13 cellular contexts compared by ENCODE assay signal in genomic region chr5:157107508-157107907, GRCh38. TPM values are rescaled to one million over a fixed set of nuclear protein-coding genes. Genes with fewer than 3 reads are reported as not detected.
DNase-seq lines count a peak whose midpoint lies in the region; ATAC-seq, FAIRE-seq and TF ChIP-seq lines count a peak whose summit lies in the region.
"Had no signal": no experiment of that assay in that cellular context is flagged by ENCODE, and none has a peak within 500 bp of the region (broad histone marks: within the 10 kb centered on the region; RNA-seq: fewer than 3 reads in every experiment).

No MANE protein-coding gene starts in this region.

- no peaks in the 10 kb centered on the region for H3K9me3 ChIP-seq in right lobe of liver
- no peaks in the 10 kb centered on the region for H3K9me3 ChIP-seq in HepG2 (ENCODE audit: low read length)
- H3K9me3 ChIP-seq in mononuclear cell (ENCODE audit: low read depth, low read length): no peaks in the 10 kb centered on the region
- H3K9me3 ChIP-seq in PC-9 (ENCODE audit: insufficient read depth, low read depth): no peaks in the 10 kb centered on the region
- H3K9me3 ChIP-seq in BE2C: no peaks in the 10 kb centered on the region

- H3K36me3 ChIP-seq in right lobe of liver (no peaks in the 10 kb centered on the region), HepG2 (replicated peaks in 1 of 2; ENCODE audit: control insufficient read depth in 1 of 2, insufficient read depth in 2 of 2, low read length in 2 of 2) (no peaks in the 10 kb centered on the region), PC-9 (ENCODE audit: low read depth) (no peaks in the 10 kb centered on the region), BE2C (no peaks in the 10 kb centered on the region)

- no peak for TF ChIP-seq CTCF in right lobe of liver (IDR thresholded peaks at IDR 0.05)
- no peak for TF ChIP-seq CTCF in HepG2 (CRISPR knock-in tag; IDR thresholded peaks at IDR 0.05)
- TF ChIP-seq CTCF in PC-9 (conservative IDR thresholded peaks at IDR 0.05): no peak
- no peak for TF ChIP-seq CTCF in BE2C (IDR thresholded peaks at IDR 0.05; ENCODE audit: low read depth, low read length)

- no peak overlapping the region for H3K9ac ChIP-seq in HepG2 (ENCODE audit: insufficient read depth, low read depth, low read length)

- H3K4me3 Mint-ChIP-seq in activated T-helper 17 cell treated with anti-CD3 and anti-CD28 coated beads, Interleukin-2, amount 50 U/mL, for 72 hours: peak overlapping the region; percentile 96

- H4K20me1 ChIP-seq in HepG2 (ENCODE audit: insufficient read depth, low read length) (no peaks in the 10 kb centered on the region), PC-9 (ENCODE audit: insufficient read depth) (no peaks in the 10 kb centered on the region)

- H3K9me3 Mint-ChIP-seq in activated T-helper 17 cell treated with anti-CD3 and anti-CD28 coated beads, Interleukin-2, amount 50 U/mL, for 72 hours: no peaks in the 10 kb centered on the region
- H3K9me3 Mint-ChIP-seq: IgD-negative memory B cell had no signal

- H3K27me3 Mint-ChIP-seq in activated T-helper 17 cell treated with anti-CD3 and anti-CD28 coated beads, Interleukin-2, amount 50 U/mL, for 72 hours: no peaks in the 10 kb centered on the region
- H3K27me3 Mint-ChIP-seq: IgD-negative memory B cell had no signal

- H3K4me1 ChIP-seq in right lobe of liver (no peaks in the 10 kb centered on the region), HepG2 (ENCODE audit: insufficient read depth, low read length) (peaks cover 12% of the 10 kb centered on the region; the same call in 1 of the 2 replicates), mononuclear cell (ENCODE audit: insufficient read depth, low read length) (peaks cover 68% of the 10 kb centered on the region), PC-9 (replicated peaks; ENCODE audit: insufficient read depth) (no peaks in the 10 kb centered on the region), BE2C (no peaks in the 10 kb centered on the region)

- H3K9me2 ChIP-seq in PC-9 (ENCODE audit: insufficient read depth): no peaks in the 10 kb centered on the region

- FAIRE-seq in HepG2 (lab: Jason Lieb, UNC): no peak
- FAIRE-seq: colon had no signal

- H3K36me3 Mint-ChIP-seq in activated T-helper 17 cell treated with anti-CD3 and anti-CD28 coated beads, Interleukin-2, amount 50 U/mL, for 72 hours (ENCODE audit: low read depth): peaks cover 55% of the 10 kb centered on the region

- no peak for ATAC-seq in right lobe of liver
- ATAC-seq in HepG2: no peak
- ATAC-seq in activated T-helper 17 cell treated with anti-CD3 and anti-CD28 coated beads, Interleukin-2, amount 50 U/mL, for 72 hours (replicated peaks): no peak

- 20% methylated on average over 1 of the region's 3 CpGs for WGBS in right lobe of liver (ENCODE audit: insufficient coverage, low coverage, low lambda C conversion rate, missing lambda C conversion rate)
- WGBS in HepG2 (ENCODE audit: low lambda C conversion rate): 56% methylated on average over 3 of the region's 3 CpGs

- TF ChIP-seq EP300 in HepG2 (IDR thresholded peaks at IDR 0.05; ENCODE audit: low read depth in 2 of 2, low read length in 2 of 2) (no peak), HepG2 (CRISPR knock-in tag; IDR thresholded peaks at IDR 0.05; ENCODE audit: borderline replicate concordance) (no peak)

- H3K27ac ChIP-seq in right lobe of liver (peak overlapping the region in 1 of 3 donors; percentile 1), HepG2 (ENCODE audit: extremely low read length, insufficient read depth, low read length) (no peak overlapping the region), PC-9 (no peak overlapping the region)

- in situ Hi-C loops in HepG2 (cut with HindIII; ENCODE audit: extremely low pct_ligation_motif_present, low pct_unique_long_range_greater_than_20kb): no loop called here

- POLR2A ChIA-PET in HepG2 (lab: Yijun Ruan, JAX): no interaction called here
- POLR2A ChIA-PET in PC-9 (lab: Charles Lee; ENCODE audit: unreplicated experiment): no interaction called here

- intact Hi-C loops in right lobe of liver (cut with DNase I) (no loop called here), HepG2 (cut with micrococcal nuclease; ENCODE audit: unreplicated experiment) (no loop called here), PC-9 (cut with micrococcal nuclease; ENCODE audit: unreplicated experiment) (no loop called here)

- H3F3A ChIP-seq in PC-9 (ENCODE audit: insufficient read depth, low read depth): no peaks in the 10 kb centered on the region

- no peak overlapping the region for H3K4me2 ChIP-seq in HepG2 (ENCODE audit: low read depth, low read length)
- H3K4me2 ChIP-seq in PC-9: no peak overlapping the region

- H3K4me1 Mint-ChIP-seq in activated T-helper 17 cell treated with anti-CD3 and anti-CD28 coated beads, Interleukin-2, amount 50 U/mL, for 72 hours: peaks cover 21% of the 10 kb centered on the region

- H3K27ac Mint-ChIP-seq in activated T-helper 17 cell treated with anti-CD3 and anti-CD28 coated beads, Interleukin-2, amount 50 U/mL, for 72 hours: peak overlapping the region; percentile 94

- no peak overlapping the region for H2AFZ ChIP-seq in HepG2 (ENCODE audit: low read length)
- H2AFZ ChIP-seq in PC-9: no peak overlapping the region

- no peaks in the 10 kb centered on the region for H3K79me2 ChIP-seq in HepG2 (ENCODE audit: insufficient read depth, low read length)
- no peaks in the 10 kb centered on the region for H3K79me2 ChIP-seq in PC-9 (ENCODE audit: low read depth)

- BruUV-seq in HepG2 (replicated peaks; lab: Mats Ljungman, UMichigan): no TSS peak
- no TSS peak for BruUV-seq in PC-9 (replicated peaks; lab: Mats Ljungman, UMichigan)

- H3K4me3 ChIP-seq in right lobe of liver (peak overlapping the region in 1 of 3 donors; percentile 24), HepG2 (replicated peaks in 1 of 3; ENCODE audit: insufficient read depth in 1 of 3, low read depth in 2 of 3, low read length in 3 of 3) (no peak overlapping the region), mononuclear cell (ENCODE audit: low read length) (peak overlapping the region; percentile 32), PC-9 (no peak overlapping the region), BE2C (ENCODE audit: low read depth, low read length) (no peak overlapping the region)

- TF ChIP-seq RAD21 in HepG2 (CRISPR knock-in tag; IDR thresholded peaks at IDR 0.05): no peak

- no peak for DNase-seq in right lobe of liver
- no peak for DNase-seq in HepG2 (ENCODE audit: low spot score)
- no peak for DNase-seq in activated effector memory CD4-positive, alpha-beta T cell treated with anti-CD3 and anti-CD28 coated beads, Interleukin-2, amount 50 U/mL, for 16 hours
- no peak for DNase-seq in PC-9
- no peak for DNase-seq in NCI-H345 (lab: John Stamatoyannopoulos, UW)
- no peak for DNase-seq in BE2C
- DNase-seq: NCI-H1930, occipital lobe had no signal

- H3K27me3 ChIP-seq in right lobe of liver: no peaks in the 10 kb centered on the region
- H3K27me3 ChIP-seq in HepG2 (ENCODE audit: control insufficient read depth in 1 of 2, insufficient read depth in 2 of 2, low read length in 2 of 2): peaks cover 1 to 6% of the 10 kb centered on the region in 2 experiments; a peak in 2 of 5 replicates
- no peaks in the 10 kb centered on the region for H3K27me3 ChIP-seq in mononuclear cell (ENCODE audit: insufficient read depth, low read length)
- H3K27me3 ChIP-seq in PC-9 (ENCODE audit: insufficient read depth, low read depth): peaks cover 2% of the 10 kb centered on the region; the same call in 1 of the 2 replicates
- H3K27me3 ChIP-seq in BE2C: no peaks in the 10 kb centered on the region

- TF ChIP-seq POLR2A in right lobe of liver (IDR thresholded peaks at IDR 0.05) (peak; percentile 8), HepG2 (IDR thresholded peaks at IDR 0.05; ENCODE audit: insufficient read depth in 1 of 2, low read depth in 2 of 2, low read length in 2 of 2) (no peak)

- CTCF ChIA-PET in HepG2 (lab: Yijun Ruan, JAX; ENCODE audit: low intra/inter-chr PET ratio, low total read pairs): no interaction called here
- CTCF ChIA-PET in PC-9 (lab: Charles Lee): no interaction called here

RNA-seq across cellular contexts. Expression of gene HAVCR2, which starts 1.3 kb away (rescaled TPM):
- total RNA-seq in right lobe of liver (1 to 10 TPM; 2.6 to 9.4 (median 3.3) TPM), HepG2 (2016; rRNA removed; fragmentation: Illumina TruSeq; extraction: Trizol) (0.07 TPM in 1 of 2 replicates, not detected in the other), mononuclear cell (27.3 TPM), PC-9 (2021) (0.25 TPM in 1 of 2 replicates, not detected in the other)
- total RNA-seq in HepG2 (2016; cell fraction: cytosol; rRNA removed; fragmentation: Illumina TruSeq; extraction: Trizol; ENCODE audit: low read depth): not detected in 2 replicates
- total RNA-seq in HepG2 (2016; cell fraction: insoluble cytoplasmic fraction; rRNA removed; fragmentation: Illumina TruSeq; extraction: Trizol): not detected in 2 replicates
- total RNA-seq in HepG2 (2016; cell fraction: membrane; rRNA removed; fragmentation: Illumina TruSeq; extraction: Trizol): not detected in 2 replicates
- 0.13 TPM in 1 of 2 replicates, not detected in the other for total RNA-seq in HepG2 (2016; cell fraction: nucleus; rRNA removed; fragmentation: Illumina TruSeq; extraction: Trizol)
- 0.16 and 1.4 TPM in 2 replicates for polyA plus RNA-seq in HepG2 (2011; rRNA removed)
- polyA plus RNA-seq in HepG2 (2011; cell fraction: cytosol; rRNA removed): 0.23 and 0.74 TPM in 2 replicates
- 0.13 and 1.2 TPM in 2 replicates for polyA plus RNA-seq in HepG2 (2011; cell fraction: nucleus; rRNA removed)
- 0.48 and 0.51 TPM in 2 replicates for polyA plus RNA-seq in HepG2 (2012)
- polyA plus RNA-seq in HepG2 (2016; cell fraction: cytosol; fragmentation: Illumina TruSeq; extraction: Trizol; ENCODE audit: low read depth): not detected in 2 replicates
- polyA plus RNA-seq in HepG2 (2016; cell fraction: insoluble cytoplasmic fraction; fragmentation: Illumina TruSeq; extraction: Trizol; ENCODE audit: low read depth): 0.08 and 0.16 TPM in 2 replicates
- not detected in 2 replicates for polyA plus RNA-seq in HepG2 (2016; cell fraction: membrane; fragmentation: Illumina TruSeq; extraction: Trizol; ENCODE audit: low read depth)
- polyA plus RNA-seq in HepG2 (2016; cell fraction: nucleus; fragmentation: Illumina TruSeq; extraction: Trizol; ENCODE audit: insufficient read depth, low read depth): 0.15 and 0.30 TPM in 2 replicates
- polyA minus RNA-seq in HepG2 (2011; rRNA and poly(A)+ RNA removed; ENCODE audit: low replicate concordance): 0.08 and 0.26 TPM in 2 replicates
- 0.89 TPM in 1 of 2 replicates, not detected in the other for polyA minus RNA-seq in HepG2 (2011; cell fraction: cytosol; rRNA and poly(A)+ RNA removed)
- 0.39 and 2.4 TPM in 2 replicates for polyA minus RNA-seq in HepG2 (2011; cell fraction: nucleus; rRNA and poly(A)+ RNA removed)
- 10 to 100 TPM; 35.4 to 46.9 TPM for total RNA-seq in activated T-helper 17 cell treated with anti-CD3 and anti-CD28 coated beads, Interleukin-2, amount 50 U/mL, for 72 hours
- polyA plus RNA-seq in BE2C (2012; ENCODE audit: insufficient read depth, insufficient read length, low read depth): 5.4 TPM

RNA-seq across cellular contexts. Expression of gene MED7, which starts 35.2 kb away (rescaled TPM):
- total RNA-seq in right lobe of liver (1 to 10 TPM; 3.5 to 6.1 (median 5.2) TPM), HepG2 (2016; rRNA removed; fragmentation: Illumina TruSeq; extraction: Trizol) (9.2 and 10.0 TPM in 2 replicates), mononuclear cell (12.0 TPM), PC-9 (2021) (9.4 and 11.8 TPM in 2 replicates)
- 4.4 and 5.5 TPM in 2 replicates for total RNA-seq in HepG2 (2016; cell fraction: cytosol; rRNA removed; fragmentation: Illumina TruSeq; extraction: Trizol; ENCODE audit: low read depth)
- 9.1 and 11.9 TPM in 2 replicates for total RNA-seq in HepG2 (2016; cell fraction: insoluble cytoplasmic fraction; rRNA removed; fragmentation: Illumina TruSeq; extraction: Trizol)
- 5.1 and 6.2 TPM in 2 replicates for total RNA-seq in HepG2 (2016; cell fraction: membrane; rRNA removed; fragmentation: Illumina TruSeq; extraction: Trizol)
- 8.1 and 8.9 TPM in 2 replicates for total RNA-seq in HepG2 (2016; cell fraction: nucleus; rRNA removed; fragmentation: Illumina TruSeq; extraction: Trizol)
- 9.2 and 9.4 TPM in 2 replicates for polyA plus RNA-seq in HepG2 (2011; rRNA removed)
- polyA plus RNA-seq in HepG2 (2011; cell fraction: cytosol; rRNA removed): 3.4 and 5.4 TPM in 2 replicates
- 3.1 and 5.6 TPM in 2 replicates for polyA plus RNA-seq in HepG2 (2011; cell fraction: nucleus; rRNA removed)
- polyA plus RNA-seq in HepG2 (2012): 8.0 and 8.8 TPM in 2 replicates
- 3.9 and 4.0 TPM in 2 replicates for polyA plus RNA-seq in HepG2 (2016; cell fraction: cytosol; fragmentation: Illumina TruSeq; extraction: Trizol; ENCODE audit: low read depth)
- 10.5 and 10.9 TPM in 2 replicates for polyA plus RNA-seq in HepG2 (2016; cell fraction: insoluble cytoplasmic fraction; fragmentation: Illumina TruSeq; extraction: Trizol; ENCODE audit: low read depth)
- polyA plus RNA-seq in HepG2 (2016; cell fraction: membrane; fragmentation: Illumina TruSeq; extraction: Trizol; ENCODE audit: low read depth): 3.2 and 4.6 TPM in 2 replicates
- 10.6 and 11.6 TPM in 2 replicates for polyA plus RNA-seq in HepG2 (2016; cell fraction: nucleus; fragmentation: Illumina TruSeq; extraction: Trizol; ENCODE audit: insufficient read depth, low read depth)
- polyA minus RNA-seq in HepG2 (2011; rRNA and poly(A)+ RNA removed; ENCODE audit: low replicate concordance): 3.2 and 3.3 TPM in 2 replicates
- 3.9 and 4.7 TPM in 2 replicates for polyA minus RNA-seq in HepG2 (2011; cell fraction: cytosol; rRNA and poly(A)+ RNA removed)
- 12.6 and 17.8 TPM in 2 replicates for polyA minus RNA-seq in HepG2 (2011; cell fraction: nucleus; rRNA and poly(A)+ RNA removed)
- total RNA-seq in activated T-helper 17 cell treated with anti-CD3 and anti-CD28 coated beads, Interleukin-2, amount 50 U/mL, for 72 hours: 10 to 100 TPM in 1 of 2 donors, 1 to 10 TPM in 1; 9.3 to 20.3 TPM
- 7.1 TPM for polyA plus RNA-seq in BE2C (2012; ENCODE audit: insufficient read depth, insufficient read length, low read depth)

RNA-seq across cellular contexts. Expression of gene HAVCR1, which starts 48.6 kb away (rescaled TPM):
- total RNA-seq in right lobe of liver: under 1 TPM in 3 of 6 experiments, not detected in 3; 0.25 to 0.78 (median 0.42) TPM
- total RNA-seq in HepG2 (2016; rRNA removed; fragmentation: Illumina TruSeq; extraction: Trizol): 0.77 and 0.93 TPM in 2 replicates
- total RNA-seq in HepG2 (2016; cell fraction: cytosol; rRNA removed; fragmentation: Illumina TruSeq; extraction: Trizol; ENCODE audit: low read depth): 0.30 and 0.62 TPM in 2 replicates
- total RNA-seq in HepG2 (2016; cell fraction: insoluble cytoplasmic fraction; rRNA removed; fragmentation: Illumina TruSeq; extraction: Trizol): 0.62 and 1.00 TPM in 2 replicates
- total RNA-seq in HepG2 (2016; cell fraction: membrane; rRNA removed; fragmentation: Illumina TruSeq; extraction: Trizol): 0.10 and 0.83 TPM in 2 replicates
- 1.2 TPM in 2 replicates for total RNA-seq in HepG2 (2016; cell fraction: nucleus; rRNA removed; fragmentation: Illumina TruSeq; extraction: Trizol)
- polyA plus RNA-seq in HepG2 (2011; rRNA removed): 12.3 and 14.1 TPM in 2 replicates
- polyA plus RNA-seq in HepG2 (2011; cell fraction: cytosol; rRNA removed): 8.6 and 13.6 TPM in 2 replicates
- polyA plus RNA-seq in HepG2 (2011; cell fraction: nucleus; rRNA removed): 7.1 and 8.7 TPM in 2 replicates
- 3.6 and 4.1 TPM in 2 replicates for polyA plus RNA-seq in HepG2 (2012)
- 0.14 TPM in 1 of 2 replicates, not detected in the other for polyA plus RNA-seq in HepG2 (2016; cell fraction: cytosol; fragmentation: Illumina TruSeq; extraction: Trizol; ENCODE audit: low read depth)
- polyA plus RNA-seq in HepG2 (2016; cell fraction: insoluble cytoplasmic fraction; fragmentation: Illumina TruSeq; extraction: Trizol; ENCODE audit: low read depth): 0.26 and 0.29 TPM in 2 replicates
- not detected in 2 replicates for polyA plus RNA-seq in HepG2 (2016; cell fraction: membrane; fragmentation: Illumina TruSeq; extraction: Trizol; ENCODE audit: low read depth)
- polyA plus RNA-seq in HepG2 (2016; cell fraction: nucleus; fragmentation: Illumina TruSeq; extraction: Trizol; ENCODE audit: insufficient read depth, low read depth): 1.1 TPM in 1 of 2 replicates, not detected in the other
- polyA minus RNA-seq in HepG2 (2011; rRNA and poly(A)+ RNA removed; ENCODE audit: low replicate concordance): 0.26 and 32.4 TPM in 2 replicates
- polyA minus RNA-seq in HepG2 (2011; cell fraction: cytosol; rRNA and poly(A)+ RNA removed): 9.6 and 11.2 TPM in 2 replicates
- 15.2 and 22.1 TPM in 2 replicates for polyA minus RNA-seq in HepG2 (2011; cell fraction: nucleus; rRNA and poly(A)+ RNA removed)
- total RNA-seq in activated T-helper 17 cell treated with anti-CD3 and anti-CD28 coated beads, Interleukin-2, amount 50 U/mL, for 72 hours: 1 to 10 TPM in 1 of 2 donors, not detected in 1; 1.5 TPM
- 1.3 TPM for total RNA-seq in mononuclear cell
- total RNA-seq in PC-9 (2021): not detected in 2 replicates
- 0.77 TPM for polyA plus RNA-seq in BE2C (2012; ENCODE audit: insufficient read depth, insufficient read length, low read depth)
- polyA plus RNA-seq: IgD-negative memory B cell had no signal

RNA-seq across cellular contexts. Expression of gene GARIN3, which starts 58.6 kb away (rescaled TPM):
- total RNA-seq in right lobe of liver: not detected
- not detected in 2 replicates for total RNA-seq in HepG2 (2016; rRNA removed; fragmentation: Illumina TruSeq; extraction: Trizol)
- not detected in 2 replicates for total RNA-seq in HepG2 (2016; cell fraction: cytosol; rRNA removed; fragmentation: Illumina TruSeq; extraction: Trizol; ENCODE audit: low read depth)
- not detected in 2 replicates for total RNA-seq in HepG2 (2016; cell fraction: insoluble cytoplasmic fraction; rRNA removed; fragmentation: Illumina TruSeq; extraction: Trizol)
- total RNA-seq in HepG2 (2016; cell fraction: membrane; rRNA removed; fragmentation: Illumina TruSeq; extraction: Trizol): not detected in 2 replicates
- not detected in 2 replicates for total RNA-seq in HepG2 (2016; cell fraction: nucleus; rRNA removed; fragmentation: Illumina TruSeq; extraction: Trizol)
- not detected in 2 replicates for polyA plus RNA-seq in HepG2 (2011; rRNA removed)
- polyA plus RNA-seq in HepG2 (2011; cell fraction: cytosol; rRNA removed): not detected in 2 replicates
- not detected in 2 replicates for polyA plus RNA-seq in HepG2 (2011; cell fraction: nucleus; rRNA removed)
- not detected in 2 replicates for polyA plus RNA-seq in HepG2 (2012)
- not detected in 2 replicates for polyA plus RNA-seq in HepG2 (2016; cell fraction: cytosol; fragmentation: Illumina TruSeq; extraction: Trizol; ENCODE audit: low read depth)
- polyA plus RNA-seq in HepG2 (2016; cell fraction: insoluble cytoplasmic fraction; fragmentation: Illumina TruSeq; extraction: Trizol; ENCODE audit: low read depth): not detected in 2 replicates
- not detected in 2 replicates for polyA plus RNA-seq in HepG2 (2016; cell fraction: membrane; fragmentation: Illumina TruSeq; extraction: Trizol; ENCODE audit: low read depth)
- polyA plus RNA-seq in HepG2 (2016; cell fraction: nucleus; fragmentation: Illumina TruSeq; extraction: Trizol; ENCODE audit: insufficient read depth, low read depth): not detected in 2 replicates
- polyA minus RNA-seq in HepG2 (2011; rRNA and poly(A)+ RNA removed; ENCODE audit: low replicate concordance): not detected in 2 replicates
- not detected in 2 replicates for polyA minus RNA-seq in HepG2 (2011; cell fraction: cytosol; rRNA and poly(A)+ RNA removed)
- not detected in 2 replicates for polyA minus RNA-seq in HepG2 (2011; cell fraction: nucleus; rRNA and poly(A)+ RNA removed)
- under 1 TPM; 0.09 to 0.85 TPM for total RNA-seq in activated T-helper 17 cell treated with anti-CD3 and anti-CD28 coated beads, Interleukin-2, amount 50 U/mL, for 72 hours
- total RNA-seq in mononuclear cell: not detected
- total RNA-seq in PC-9 (2021): not detected in 2 replicates
- not detected for polyA plus RNA-seq in BE2C (2012; ENCODE audit: insufficient read depth, insufficient read length, low read depth)
- total RNA-seq: occipital lobe; T-helper 2 cell treated with Interferon-gamma antibody and Interleukin-4, amounts not matched to agents 100 ng/mL and 5 ng/mL, for 36 hours had no signal
- polyA plus RNA-seq: IgD-negative memory B cell had no signal
